20 cellular contexts compared by ENCODE assay signal in the genomic region with DNA sequence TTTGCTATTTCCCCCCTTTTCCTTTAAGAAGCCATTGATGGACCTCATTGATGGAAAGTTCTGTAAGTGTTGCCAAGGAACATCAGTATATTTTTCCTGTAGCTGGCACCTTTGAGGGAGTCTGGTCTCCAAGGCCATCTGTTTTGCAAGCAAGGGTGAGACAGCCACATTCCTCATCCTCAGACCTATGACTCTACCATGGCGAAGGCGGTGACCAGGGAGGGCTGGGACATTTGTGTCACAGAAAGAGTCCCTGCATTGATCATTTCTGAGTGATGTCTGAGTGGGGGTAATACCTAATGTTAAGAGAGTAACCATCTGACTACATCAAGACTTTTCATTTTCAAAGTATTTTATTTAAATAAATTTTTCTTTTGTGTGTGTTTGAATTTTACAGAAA.
"Had no signal": no experiment of that assay in that cellular context is flagged by ENCODE, and none has a peak within 500 bp of the region (broad histone marks: within the 10 kb centered on the region; RNA-seq: fewer than 3 reads in every experiment).

No MANE protein-coding gene starts in this region.

- ATAC-seq: gastroesophageal sphincter; lower lobe of right lung; natural killer cell treated with Interleukin-12 subunit alpha and Interleukin-12 subunit beta and Interleukin-15 and Interleukin-18, amount 100 ng/mL, for 72 hours had no signal

- H3K4me3 ChIP-seq: esophagus squamous epithelium, gastroesophageal sphincter, left ventricle myocardium inferior, lower lobe of right lung, neural progenitor cell, ovary, right atrium auricular region, sigmoid colon, skin epidermis, tibial artery, upper lobe of left lung, uterus had no signal

- DNase-seq: esophagus squamous epithelium, foreskin fibroblast, immature natural killer cell, left ventricle myocardium inferior, lower lobe of right lung, mesenchymal stem cell, midbrain, nucleus accumbens, ovary, sigmoid colon, tibial artery, upper lobe of left lung, uterus had no signal

- H3K36me3 Mint-ChIP-seq: neural progenitor cell had no signal

- H3K27ac ChIP-seq: esophagus squamous epithelium, gastroesophageal sphincter, left ventricle myocardium inferior, lower lobe of right lung, neural progenitor cell, ovary, right atrium auricular region, sigmoid colon, skin epidermis, tibial artery, upper lobe of left lung, uterus had no signal

- H3K4me3 Mint-ChIP-seq: dendritic cell treated with granulocyte-macrophage colony-stimulating factor and Interleukin-4, amounts not matched to agents 40 ng/mL and 50 ng/mL, for 4 days; immature natural killer cell; natural killer cell treated with Interleukin-12 subunit alpha and Interleukin-12 subunit beta and Interleukin-15 and Interleukin-18, amount 100 ng/mL, for 72 hours; neural progenitor cell; stimulated activated naive CD8-positive, alpha-beta T cell treated with anti-CD3 and anti-CD28 coated beads, Interleukin-15, Interleukin-2, amounts not matched to agents 100 ng/mL and 50 ng/mL, for 24 hours had no signal

- H3K9ac ChIP-seq: neural progenitor cell had no signal

- H3K9me3 Mint-ChIP-seq: dendritic cell treated with granulocyte-macrophage colony-stimulating factor and Interleukin-4, amounts not matched to agents 40 ng/mL and 50 ng/mL, for 4 days; immature natural killer cell; natural killer cell treated with Interleukin-12 subunit alpha and Interleukin-12 subunit beta and Interleukin-15 and Interleukin-18, amount 100 ng/mL, for 72 hours; neural progenitor cell; stimulated activated naive CD8-positive, alpha-beta T cell treated with anti-CD3 and anti-CD28 coated beads, Interleukin-15, Interleukin-2, amounts not matched to agents 100 ng/mL and 50 ng/mL, for 24 hours had no signal

- H3K4me2 ChIP-seq: neural progenitor cell had no signal

- H3K9me3 ChIP-seq: esophagus squamous epithelium, gastroesophageal sphincter, left ventricle myocardium inferior, lower lobe of right lung, ovary, right atrium auricular region, sigmoid colon, tibial artery, upper lobe of left lung, uterus had no signal

- H3K36me3 ChIP-seq: neural progenitor cell, ovary, sigmoid colon, uterus had no signal

- H2AFZ ChIP-seq: neural progenitor cell had no signal

- H3K27ac Mint-ChIP-seq: dendritic cell treated with granulocyte-macrophage colony-stimulating factor and Interleukin-4, amounts not matched to agents 40 ng/mL and 50 ng/mL, for 4 days; natural killer cell treated with Interleukin-12 subunit alpha and Interleukin-12 subunit beta and Interleukin-15 and Interleukin-18, amount 100 ng/mL, for 72 hours; neural progenitor cell had no signal

- H3K27me3 ChIP-seq: ovary, right atrium auricular region, sigmoid colon, upper lobe of left lung, uterus had no signal

- H3K4me1 ChIP-seq: sigmoid colon, tibial artery, uterus had no signal
